In genomic region chr9:63289971-63290370, GRCh38 we compare ENCODE assay signal across 8 cellular contexts.
A peak's percentile ranks its signal among the peaks of the same experiment; 100 is the strongest.
DNase-seq lines count a peak whose midpoint lies in the region; ATAC-seq and TF ChIP-seq lines count a peak whose summit lies in the region.
"Not testable (repeated sequence)": the region's sequence is repeated elsewhere in the genome, so short reads cannot be mapped to it uniquely, and the experiment has no call there.

No MANE protein-coding gene starts in this region.

- ATAC-seq in RWPE2 (ENCODE audit: low read depth): not testable (repeated sequence)

- not testable (repeated sequence) for H3K4me3 Mint-ChIP-seq in MCF 10A (ENCODE audit: unreplicated experiment)

- H3K4me3 ChIP-seq in RWPE2 (ENCODE audit: severe bottlenecking); fibroblast of pulmonary artery (replicated peaks; ENCODE audit: low read depth, low read length); prostate gland; suprapubic skin: not testable (repeated sequence)

- not testable (repeated sequence) for H3K9me3 ChIP-seq in RWPE2 (ENCODE audit: severe bottlenecking); prostate gland; suprapubic skin

- intact Hi-C loops in MCF 10A (cut with micrococcal nuclease); prostate gland (cut with DNase I): not testable (repeated sequence)

- 26% methylated on average over 1 of the region's 1 CpG for WGBS in prostate gland
- WGBS in suprapubic skin: 27% methylated on average over 1 of the region's 1 CpG

- in situ Hi-C loops in ACHN (cut with HindIII; ENCODE audit: low pct_ligation_motif_present, low pct_unique_long_range_greater_than_20kb, low sequenced_read_pairs): not testable (repeated sequence)

- not testable (repeated sequence) for BruUV-seq in MCF 10A (replicated peaks; lab: Mats Ljungman, UMichigan)

- H3K27ac Mint-ChIP-seq in MCF 10A (ENCODE audit: low read depth, unreplicated experiment): not testable (repeated sequence)

- not testable (repeated sequence) for H3K36me3 Mint-ChIP-seq in MCF 10A (ENCODE audit: insufficient read depth, unreplicated experiment)

- not testable (repeated sequence) for H3K4me1 Mint-ChIP-seq in MCF 10A (ENCODE audit: insufficient read depth, unreplicated experiment)

- H3K36me3 ChIP-seq in RWPE2 (ENCODE audit: low read depth); prostate gland; suprapubic skin: not testable (repeated sequence)

- not testable (repeated sequence) for TF ChIP-seq CTCF in RWPE2 (IDR thresholded peaks at IDR 0.05; ENCODE audit: poor library complexity, severe bottlenecking); MCF 10A (IDR thresholded peaks at IDR 0.05; ENCODE audit: unreplicated experiment); fibroblast of pulmonary artery (IDR thresholded peaks at IDR 0.05; ENCODE audit: low read length, missing control alignments); prostate gland (IDR thresholded peaks at IDR 0.05); suprapubic skin (IDR thresholded peaks at IDR 0.05)

- not testable (repeated sequence) for H3K27me3 ChIP-seq in RWPE2 (ENCODE audit: insufficient read depth, poor library complexity, severe bottlenecking); prostate gland (replicated peaks; ENCODE audit: insufficient read depth); suprapubic skin

- POLR2A ChIA-PET in MCF 10A (lab: Yijun Ruan, JAX): not testable (repeated sequence)

- CTCF ChIA-PET in MCF 10A (lab: Yijun Ruan, JAX): not testable (repeated sequence)

- not testable (repeated sequence) for H3K27me3 Mint-ChIP-seq in MCF 10A (ENCODE audit: insufficient read depth, unreplicated experiment)

- not testable (repeated sequence) for H3K27ac ChIP-seq in RWPE2 (ENCODE audit: poor library complexity, severe bottlenecking); prostate gland; suprapubic skin

- peak; percentile 0 for DNase-seq in ACHN
- peak; percentile 1 for DNase-seq in H4 (ENCODE audit: low spot score)
- DNase-seq in RWPE2 (ENCODE audit: low spot score): peak; percentile 19
- DNase-seq in MCF 10A (ENCODE audit: unreplicated experiment): peak; percentile 41
- DNase-seq in fibroblast of pulmonary artery (ENCODE audit: low read depth): peak; percentile 15
- peak; percentile 3 for DNase-seq in iris pigment epithelial cell (ENCODE audit: low read depth)
- peak; percentile 21 for DNase-seq in prostate gland (ENCODE audit: low spot score)
- DNase-seq in suprapubic skin (ENCODE audit: low spot score in 2 of 2): peak; percentile 19 to 26

- TF ChIP-seq POLR2A in prostate gland (IDR thresholded peaks at IDR 0.05); suprapubic skin (IDR thresholded peaks at IDR 0.05): not testable (repeated sequence)

- not testable (repeated sequence) for TF ChIP-seq EP300 in suprapubic skin (IDR thresholded peaks at IDR 0.05)

- not testable (repeated sequence) for H3K4me1 ChIP-seq in RWPE2 (ENCODE audit: insufficient read depth, poor library complexity, severe bottlenecking); prostate gland (replicated peaks); suprapubic skin

- H3K9me3 Mint-ChIP-seq in MCF 10A (ENCODE audit: unreplicated experiment): not testable (repeated sequence)
